11 cellular contexts compared by ENCODE assay signal in genomic region chr5:40895440-40896425, GRCh38. TPM values are rescaled to one million over a fixed set of nuclear protein-coding genes. Genes with fewer than 3 reads are reported as not detected.
DNase-seq lines count a peak whose midpoint lies in the region; TF ChIP-seq lines count a peak whose summit lies in the region.
"Not testable (repeated sequence)": the region's sequence is repeated elsewhere in the genome, so short reads cannot be mapped to it uniquely, and the experiment has no call there.
"Had no signal": no experiment of that assay in that cellular context is flagged by ENCODE, and none has a peak within 500 bp of the region (broad histone marks: within the 10 kb centered on the region; RNA-seq: fewer than 3 reads in every experiment).

No MANE protein-coding gene starts in this region.

- H3K27ac ChIP-seq in C4-2B = peak overlapping the region; percentile 66
- H3K27ac ChIP-seq in iPS-20b (ENCODE audit: low read length) = not testable (repeated sequence)
- peak overlapping the region in 1 of 2 donors; percentile 51 for H3K27ac ChIP-seq in prostate gland

- H3K27me3 ChIP-seq in H7 (ENCODE audit: control insufficient read depth, insufficient read depth, low read length); iPS-20b (ENCODE audit: insufficient read depth, low read length); prostate gland (replicated peaks; ENCODE audit: insufficient read depth): not testable (repeated sequence)

- TF ChIP-seq CTCF in C4-2B (conservative IDR thresholded peaks at IDR 0.05); LNCaP clone FGC (IDR thresholded peaks at IDR 0.05; ENCODE audit: control insufficient read depth, extremely low read depth, insufficient read depth); prostate gland (IDR thresholded peaks at IDR 0.05): not testable (repeated sequence)

- not testable (repeated sequence) for TF ChIP-seq POLR2A in prostate gland (IDR thresholded peaks at IDR 0.05)

- 49% methylated on average over 9 of the region's 10 CpGs for WGBS in prostate gland

- peak overlapping the region; percentile 53; the same call in 1 of the 2 replicates for H3K9ac ChIP-seq in iPS-20b (ENCODE audit: low read depth, low read length)

- H3K36me3 ChIP-seq in H7 (replicated peaks; ENCODE audit: control insufficient read depth, insufficient read depth, low read length); iPS-20b (ENCODE audit: insufficient read depth, low read depth, low read length); prostate gland: not testable (repeated sequence)

- H3K9me3 ChIP-seq in iPS-20b (ENCODE audit: insufficient read depth, low read depth, low read length); prostate gland: not testable (repeated sequence)

- intact Hi-C loops in prostate gland (cut with DNase I) = not testable (repeated sequence)

- H3K4me1 ChIP-seq in iPS-20b (ENCODE audit: insufficient read depth, low read length); prostate gland (replicated peaks): not testable (repeated sequence)

- H3K4me3 ChIP-seq in H7 (ENCODE audit: insufficient read depth, low read depth, low read length) = peak overlapping the region; percentile 20
- H3K4me3 ChIP-seq in LNCaP clone FGC (ENCODE audit: low read depth, low read length) = peak overlapping the region; percentile 1
- H3K4me3 ChIP-seq in iPS-20b (ENCODE audit: low read length) = peak overlapping the region; percentile 16; the same call in 1 of the 2 replicates
- H3K4me3 ChIP-seq in prostate gland = not testable (repeated sequence)

- not testable (repeated sequence) for DNase-seq in H7
- DNase-seq in LNCaP clone FGC (ENCODE audit: low read depth) = peak; percentile 62
- peak; percentile 20 for DNase-seq in SHP77 treated with DMSO at 0.1 percent for 48 hours (lab: John Stamatoyannopoulos, UW)
- peak; percentile 50 for DNase-seq in ecto neural progenitor cell (ENCODE audit: low spot score)
- peak; percentile 72 for DNase-seq in mucosa of gallbladder (ENCODE audit: low spot score)
- peak; percentile 46 for DNase-seq in prostate gland (ENCODE audit: low spot score)

RNA-seq across cellular contexts. Expression of gene C7, which starts 13.6 kb away (rescaled TPM):
- total RNA-seq in H7 (2014; rRNA removed; shearing (Covaris generic)) = 0.07 and 0.87 TPM in 2 replicates
- 355 TPM for total RNA-seq in mucosa of gallbladder
- total RNA-seq in prostate gland = 100 to 1,000 TPM in 1 of 2 donors, 10 to 100 TPM in 1; 68.2 to 147 TPM
- total RNA-seq: A172; CD8-positive, alpha-beta memory T cell; RPMI7951 had no signal

RNA-seq across cellular contexts. Expression of gene CARD6, which starts 54.6 kb away (rescaled TPM):
- total RNA-seq in H7 (2014; rRNA removed; shearing (Covaris generic)) = 0.22 and 0.35 TPM in 2 replicates
- total RNA-seq in mucosa of gallbladder = 21.9 TPM
- 1 to 10 TPM; 1.3 to 5.4 TPM for total RNA-seq in prostate gland

Comparison
In these comparisons a context has a peak if more than half of its experiments do, and no peak if none do; other contexts are left out.
1. RNA of gene C7, which starts 13.6 kb away (total RNA-seq): 355 TPM in mucosa of gallbladder (single experiment) and 68.2 to 147 TPM in prostate gland; 0.07 to 0.87 TPM in H7; every median in the first group is over 10 times any median in the second.